ENCODE assay signal across 1 cellular context in genomic region chr2:223020971-223021675, GRCh38.
TF ChIP-seq lines count a peak whose summit lies in the region.

No MANE protein-coding gene starts in this region.

TF ChIP-seq in IMR-90, 13 proteins besides CTCF, POLR2A, EP300 and RAD21:
- TF ChIP-seq CEBPB (IDR thresholded peaks at IDR 0.05; ENCODE audit: low read depth, low read length) (no peak), MAFK (IDR thresholded peaks at IDR 0.05; ENCODE audit: low read depth, low read length) (no peak), MXI1 (IDR thresholded peaks at IDR 0.05; ENCODE audit: borderline replicate concordance, low read depth, low read length) (no peak)
